Comparison of ENCODE assay signal across 16 cellular contexts in the genomic region with DNA sequence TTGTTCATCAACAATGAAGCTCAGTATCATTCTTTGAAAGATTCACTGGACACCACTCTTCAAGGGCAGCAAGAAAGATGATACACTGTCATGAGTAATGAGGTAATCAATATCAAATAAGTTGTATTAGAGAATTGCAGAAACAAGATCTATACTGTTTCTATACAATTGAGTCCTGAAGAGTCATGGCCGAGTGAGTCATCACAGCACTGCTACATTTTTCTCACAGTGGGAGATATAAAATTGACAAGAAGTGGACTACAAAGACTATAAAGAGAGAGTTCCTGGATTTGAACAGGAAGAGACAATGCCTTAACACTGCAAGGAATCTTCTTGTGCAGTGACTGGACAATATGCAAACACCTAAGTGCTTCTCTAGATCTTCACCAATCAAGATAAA.
"Had no signal": no experiment of that assay in that cellular context is flagged by ENCODE, and none has a peak within 500 bp of the region (broad histone marks: within the 10 kb centered on the region; RNA-seq: fewer than 3 reads in every experiment).

No MANE protein-coding gene starts in this region.

- H3K4me1 ChIP-seq: right atrium auricular region, tibial artery had no signal

- DNase-seq: activated CD4-positive, alpha-beta T cell treated with anti-CD3 and anti-CD28 coated beads, Interleukin-2, amount 50 U/mL, for 4 hours; activated effector memory CD4-positive, alpha-beta T cell treated with anti-CD3 and anti-CD28 coated beads, Interleukin-2, amount 50 U/mL, for 16 hours; activated T-cell treated with anti-CD3 and anti-CD28 coated beads, Interleukin-2, amount 50 U/mL, for 24 hours; amygdala; hypothalamus; left colon; mucosa of descending colon; natural killer cell; posterior cingulate gyrus; T-helper 2 cell; tibial artery had no signal

- H3K36me3 ChIP-seq: right atrium auricular region, tibial artery had no signal

- H3K36me3 Mint-ChIP-seq: activated naive CD4-positive, alpha-beta T cell treated with anti-CD3 and anti-CD28 coated beads, Interleukin-2, amount 50 U/mL, for 72 hours; natural killer cell; stimulated activated effector memory CD8-positive, alpha-beta T cell treated with anti-CD3 and anti-CD28 coated beads, Interleukin-12 subunit alpha, Interleukin-12 subunit beta, amount 100 ng/mL, for 72 hours had no signal

- H3K4me3 Mint-ChIP-seq: activated T-cell treated with anti-CD3 and anti-CD28 coated beads, Interleukin-2, amount 50 U/mL, for 24 hours; natural killer cell; stimulated activated effector memory CD8-positive, alpha-beta T cell treated with anti-CD3 and anti-CD28 coated beads, Interleukin-12 subunit alpha, Interleukin-12 subunit beta, amount 100 ng/mL, for 72 hours had no signal

- H3K27me3 ChIP-seq: right atrium auricular region, tibial artery had no signal

- H3K4me3 ChIP-seq: lung, mucosa of descending colon, right atrium auricular region, tibial artery had no signal

- FAIRE-seq: TTC549 had no signal

- H3K27ac Mint-ChIP-seq: activated naive CD4-positive, alpha-beta T cell treated with anti-CD3 and anti-CD28 coated beads, Interleukin-2, amount 50 U/mL, for 72 hours; activated T-cell treated with anti-CD3 and anti-CD28 coated beads, Interleukin-2, amount 50 U/mL, for 24 hours; natural killer cell; stimulated activated effector memory CD8-positive, alpha-beta T cell treated with anti-CD3 and anti-CD28 coated beads, Interleukin-12 subunit alpha, Interleukin-12 subunit beta, amount 100 ng/mL, for 72 hours had no signal

- H3K27ac ChIP-seq: right atrium auricular region, tibial artery had no signal

- H3K9me3 ChIP-seq: mucosa of descending colon, right atrium auricular region, tibial artery had no signal

- H3K4me1 Mint-ChIP-seq: natural killer cell; stimulated activated effector memory CD8-positive, alpha-beta T cell treated with anti-CD3 and anti-CD28 coated beads, Interleukin-12 subunit alpha, Interleukin-12 subunit beta, amount 100 ng/mL, for 72 hours had no signal

- H3K9me3 Mint-ChIP-seq: activated naive CD4-positive, alpha-beta T cell treated with anti-CD3 and anti-CD28 coated beads, Interleukin-2, amount 50 U/mL, for 72 hours; activated T-cell treated with anti-CD3 and anti-CD28 coated beads, Interleukin-2, amount 50 U/mL, for 24 hours; natural killer cell; stimulated activated effector memory CD8-positive, alpha-beta T cell treated with anti-CD3 and anti-CD28 coated beads, Interleukin-12 subunit alpha, Interleukin-12 subunit beta, amount 100 ng/mL, for 72 hours had no signal

- ATAC-seq: activated naive CD4-positive, alpha-beta T cell treated with anti-CD3 and anti-CD28 coated beads, Interleukin-2, amount 50 U/mL, for 72 hours; left colon; mucosa of descending colon; natural killer cell; stimulated activated effector memory CD8-positive, alpha-beta T cell treated with anti-CD3 and anti-CD28 coated beads, Interleukin-12 subunit alpha, Interleukin-12 subunit beta, amount 100 ng/mL, for 72 hours had no signal
